Comparison of ENCODE assay signal across 22 cellular contexts in genomic region chr1:201128962-201129361, GRCh38. TPM values are rescaled to one million over a fixed set of nuclear protein-coding genes. Genes with fewer than 3 reads are reported as not detected.
"Had no signal": no experiment of that assay in that cellular context is flagged by ENCODE, and none has a peak within 500 bp of the region (broad histone marks: within the 10 kb centered on the region; RNA-seq: fewer than 3 reads in every experiment).

No MANE protein-coding gene starts in this region.

- FAIRE-seq: HTR-8/SVneo, RCC 7860 had no signal

- H3K4me2 ChIP-seq: SK-N-SH had no signal

- H3K27ac ChIP-seq: HL-60 had no signal

- H3K9ac ChIP-seq: SK-N-SH had no signal

- H3K9me3 ChIP-seq: SK-N-SH had no signal

- DNase-seq: KBM-7, NCI-H1092, NCI-H1105 treated with DMSO at 0.1 percent for 48 hours, NCI-H1417 treated with DMSO at 0.1 percent for 48 hours, NCI-H146, NCI-H1694 treated with DMSO at 0.1 percent for 48 hours, NCI-H1930, NCI-H2081, NCI-H2107, NCI-H2227 treated with DMSO at 0.1 percent for 48 hours, NCI-H524, NCI-H526 treated with DMSO at 0.1 percent for 48 hours, NCI-H774, SHP77, SK-N-SH had no signal

RNA-seq across cellular contexts. Expression of gene ASCL5, which starts 2.0 kb away (rescaled TPM):
- total RNA-seq: LHCN-M2, MCF 10A, SK-MEL-5 had no signal
- polyA plus RNA-seq: SK-N-SH had no signal

RNA-seq across cellular contexts. Expression of gene CACNA1S, which starts 16.7 kb away (rescaled TPM):
- total RNA-seq: MCF 10A, NCI-H460, SK-MEL-5 had no signal
- polyA plus RNA-seq: SK-N-SH had no signal
